3 cellular contexts compared by ENCODE assay signal in the genomic region with DNA sequence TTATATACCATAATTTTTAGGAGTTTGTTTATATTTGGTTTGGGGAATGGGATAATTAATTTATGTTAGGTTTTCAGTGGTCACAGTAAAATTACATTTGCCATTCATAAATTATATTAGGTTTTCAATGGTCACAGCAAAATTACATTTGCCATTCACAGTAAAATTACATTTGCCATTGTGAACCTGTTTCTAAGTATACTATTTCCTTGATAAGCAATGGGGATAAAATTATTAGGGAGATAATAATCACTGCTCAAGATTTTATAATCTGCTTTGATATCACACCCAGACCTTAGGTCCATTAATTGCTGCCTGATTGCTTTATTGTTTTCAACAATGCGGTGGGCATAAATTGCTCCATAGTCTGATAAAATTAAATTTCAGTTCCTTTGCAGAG.
"Had no signal": no experiment of that assay in that cellular context is flagged by ENCODE, and none has a peak within 500 bp of the region (broad histone marks: within the 10 kb centered on the region; RNA-seq: fewer than 3 reads in every experiment).

No MANE protein-coding gene starts in this region.

- H3K4me3 ChIP-seq: GM12878 had no signal

- DNase-seq: GDM1, GF-D8 had no signal

- ATAC-seq: GM12878 had no signal
